ENCODE assay signal across 8 cellular contexts in the genomic region with DNA sequence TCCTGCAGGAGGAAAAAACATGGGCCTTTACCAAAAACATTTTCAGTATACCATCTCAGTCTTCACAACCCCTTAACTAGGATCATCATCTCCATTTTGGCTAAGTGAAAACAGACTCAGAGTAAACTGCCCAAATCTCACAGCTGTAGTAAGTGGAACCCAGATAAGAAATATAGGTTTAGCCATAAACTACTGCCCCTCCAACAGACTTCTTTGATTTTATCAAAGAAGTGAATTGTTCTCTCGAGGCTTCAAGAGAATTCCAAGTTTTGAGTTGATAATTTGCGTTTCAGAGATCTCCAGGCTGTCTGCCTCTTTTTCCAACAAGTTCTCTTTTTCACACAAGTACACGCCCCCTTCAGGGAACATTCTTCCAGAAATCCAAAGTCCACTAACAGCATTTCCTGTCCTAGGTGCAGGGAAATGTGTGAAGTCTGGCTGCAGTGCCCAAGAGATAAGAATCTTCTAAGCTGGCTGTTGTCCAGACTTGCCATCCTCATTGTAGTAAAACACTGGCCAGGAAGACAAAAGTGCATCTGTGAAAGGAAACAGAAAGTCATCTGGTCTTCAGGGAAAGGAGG. TPM values are rescaled to one million over a fixed set of nuclear protein-coding genes. Genes with fewer than 3 reads are reported as not detected.
DNase-seq lines count a peak whose midpoint lies in the region; ATAC-seq and TF ChIP-seq lines count a peak whose summit lies in the region.

No MANE protein-coding gene starts in this region.

- TF ChIP-seq CTCF in brain (conservative IDR thresholded peaks at IDR 0.05): peak; percentile 36 to 44
- no peak for TF ChIP-seq CTCF in left lung (IDR thresholded peaks at IDR 0.05)

- peaks cover 32% of the 10 kb centered on the region for H3K36me3 Mint-ChIP-seq in brain

- peak overlapping the region in 4 of 5 experiments; percentile 45 to 91 (median 80) for H3K27ac Mint-ChIP-seq in brain

- peaks cover 9% of the 10 kb centered on the region for H3K4me1 Mint-ChIP-seq in brain

- H3K36me3 ChIP-seq in left lung: peaks cover 0 to 57% of the 10 kb centered on the region in 2 donors

- intact Hi-C loops in Right ventricle myocardium inferior (cut with DNase I): loop anchor here (1.0 to 2.0 kb wide), 2 partner anchors 121 to 151 kb away; no protein-coding TSS in a partner anchor
- intact Hi-C loops in cardiac septum (cut with DNase I): loop anchor here (2.0 kb wide), 2 partner anchors 121 to 149 kb away; no protein-coding TSS in a partner anchor
- intact Hi-C loops in left lung (cut with DNase I): loop anchor here in 1 of 2 donors (10.0 kb wide), 1 partner anchor 151 kb away; the partner anchor contains the start of gene AZIN2

- no peaks in the 10 kb centered on the region for H3K27me3 ChIP-seq in left lung

- no peak overlapping the region for H3K4me3 ChIP-seq in left lung

- H3K27me3 Mint-ChIP-seq in brain: peaks cover 3% of the 10 kb centered on the region

- ATAC-seq in Right ventricle myocardium inferior: peak; percentile 13
- peak; percentile 36 for ATAC-seq in left lung
- ATAC-seq in HG03378 (IDR thresholded peaks at IDR 0.05; ENCODE audit: unreplicated experiment): no peak

- H3K9me3 ChIP-seq in left lung: no peaks in the 10 kb centered on the region

- no peak overlapping the region for H3K4me3 Mint-ChIP-seq in brain

- H3K4me1 ChIP-seq in left lung: peaks cover 0 to 32% of the 10 kb centered on the region in 2 donors

- H3K9me3 Mint-ChIP-seq in brain: no peaks in the 10 kb centered on the region

- no peak for DNase-seq in Right ventricle myocardium inferior (ENCODE audit: missing footprints)
- DNase-seq in cardiac septum (ENCODE audit: low spot score): no peak
- DNase-seq in left lung: no peak
- no peak for DNase-seq in iPS-NIHi7 (ENCODE audit: extremely low spot score)
- DNase-seq in NCI-H1092 treated with DMSO at 0.1 percent for 48 hours (lab: John Stamatoyannopoulos, UW): no peak
- DNase-seq in C1 segment of cervical spinal cord (lab: John Stamatoyannopoulos, UW): no peak

- H3K27ac ChIP-seq in left lung: peak overlapping the region; percentile 45 to 49

RNA-seq across cellular contexts. Expression of gene RNF19B, which starts 30.8 kb away (rescaled TPM):
- total RNA-seq in Right ventricle myocardium inferior: 15.5 TPM
- total RNA-seq in cardiac septum: 17.5 TPM
- 28.4 TPM for polyA plus RNA-seq in brain (ENCODE audit: insufficient read depth, low read depth, low replicate concordance)
- total RNA-seq in left lung: 10 to 100 TPM; 37.8 to 46.0 TPM

RNA-seq across cellular contexts. Expression of gene TMEM54, which starts 32.6 kb away (rescaled TPM):
- 10.9 TPM for total RNA-seq in Right ventricle myocardium inferior
- total RNA-seq in cardiac septum: 17.0 TPM
- polyA plus RNA-seq in brain (ENCODE audit: insufficient read depth, low read depth, low replicate concordance): 51.4 TPM
- 10 to 100 TPM; 29.3 to 87.0 TPM for total RNA-seq in left lung

RNA-seq across cellular contexts. Expression of gene HPCA, which starts 47.5 kb away (rescaled TPM):
- total RNA-seq in Right ventricle myocardium inferior (not detected), cardiac septum (not detected), left lung (under 1 TPM in 1 of 2 donors, not detected in 1; 0.35 TPM)
- polyA plus RNA-seq in brain (ENCODE audit: insufficient read depth, low read depth, low replicate concordance): 75.9 TPM

Comparison
In these comparisons a context has a peak if more than half of its experiments do, and no peak if none do; other contexts are left out.
1. CTCF ChIP-seq: peak in brain (2 of 2); none in left lung (0 of 2).